ENCODE assay signal across 1 cellular context in the genomic region with DNA sequence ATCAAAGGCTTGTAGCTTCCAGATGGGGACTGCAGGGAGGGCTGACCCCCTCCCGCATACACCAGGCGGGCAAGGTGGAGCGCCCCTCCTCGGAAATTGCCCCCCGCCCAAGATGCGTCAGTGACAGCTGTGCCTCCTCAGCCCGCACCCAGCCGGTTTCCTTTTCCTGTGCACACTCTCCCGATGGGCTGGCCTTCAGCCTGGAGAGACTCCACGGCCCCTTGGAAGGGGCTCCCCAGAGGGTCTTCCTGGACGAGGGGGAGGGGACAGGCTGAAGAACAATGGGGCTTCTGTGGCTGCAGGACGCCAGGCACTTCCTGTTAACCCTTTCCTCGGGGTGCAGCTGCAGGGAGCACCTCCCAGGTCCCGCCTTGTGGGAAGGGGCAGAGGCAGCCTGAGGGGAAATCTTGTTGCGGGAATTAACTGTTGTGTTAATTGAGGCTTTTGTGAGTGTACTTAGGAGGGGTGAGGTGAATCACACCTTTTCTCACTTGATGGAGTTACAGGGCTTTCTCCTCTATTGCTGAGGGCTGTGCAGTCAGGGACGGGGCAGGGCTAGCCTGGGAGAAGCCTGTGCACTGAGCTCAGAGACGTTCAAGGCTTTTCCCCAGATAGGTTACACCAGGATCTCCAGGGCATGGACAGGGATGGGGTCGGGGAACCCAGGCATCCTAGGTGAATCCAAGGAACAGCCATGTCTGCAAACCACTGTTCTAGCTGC.
TF ChIP-seq lines count a peak whose summit lies in the region.

No MANE protein-coding gene starts in this region.

TF ChIP-seq in K562, 482 proteins besides CTCF, POLR2A, EP300 and RAD21 (continued from another document):
- TF ChIP-seq, protein P1, sequence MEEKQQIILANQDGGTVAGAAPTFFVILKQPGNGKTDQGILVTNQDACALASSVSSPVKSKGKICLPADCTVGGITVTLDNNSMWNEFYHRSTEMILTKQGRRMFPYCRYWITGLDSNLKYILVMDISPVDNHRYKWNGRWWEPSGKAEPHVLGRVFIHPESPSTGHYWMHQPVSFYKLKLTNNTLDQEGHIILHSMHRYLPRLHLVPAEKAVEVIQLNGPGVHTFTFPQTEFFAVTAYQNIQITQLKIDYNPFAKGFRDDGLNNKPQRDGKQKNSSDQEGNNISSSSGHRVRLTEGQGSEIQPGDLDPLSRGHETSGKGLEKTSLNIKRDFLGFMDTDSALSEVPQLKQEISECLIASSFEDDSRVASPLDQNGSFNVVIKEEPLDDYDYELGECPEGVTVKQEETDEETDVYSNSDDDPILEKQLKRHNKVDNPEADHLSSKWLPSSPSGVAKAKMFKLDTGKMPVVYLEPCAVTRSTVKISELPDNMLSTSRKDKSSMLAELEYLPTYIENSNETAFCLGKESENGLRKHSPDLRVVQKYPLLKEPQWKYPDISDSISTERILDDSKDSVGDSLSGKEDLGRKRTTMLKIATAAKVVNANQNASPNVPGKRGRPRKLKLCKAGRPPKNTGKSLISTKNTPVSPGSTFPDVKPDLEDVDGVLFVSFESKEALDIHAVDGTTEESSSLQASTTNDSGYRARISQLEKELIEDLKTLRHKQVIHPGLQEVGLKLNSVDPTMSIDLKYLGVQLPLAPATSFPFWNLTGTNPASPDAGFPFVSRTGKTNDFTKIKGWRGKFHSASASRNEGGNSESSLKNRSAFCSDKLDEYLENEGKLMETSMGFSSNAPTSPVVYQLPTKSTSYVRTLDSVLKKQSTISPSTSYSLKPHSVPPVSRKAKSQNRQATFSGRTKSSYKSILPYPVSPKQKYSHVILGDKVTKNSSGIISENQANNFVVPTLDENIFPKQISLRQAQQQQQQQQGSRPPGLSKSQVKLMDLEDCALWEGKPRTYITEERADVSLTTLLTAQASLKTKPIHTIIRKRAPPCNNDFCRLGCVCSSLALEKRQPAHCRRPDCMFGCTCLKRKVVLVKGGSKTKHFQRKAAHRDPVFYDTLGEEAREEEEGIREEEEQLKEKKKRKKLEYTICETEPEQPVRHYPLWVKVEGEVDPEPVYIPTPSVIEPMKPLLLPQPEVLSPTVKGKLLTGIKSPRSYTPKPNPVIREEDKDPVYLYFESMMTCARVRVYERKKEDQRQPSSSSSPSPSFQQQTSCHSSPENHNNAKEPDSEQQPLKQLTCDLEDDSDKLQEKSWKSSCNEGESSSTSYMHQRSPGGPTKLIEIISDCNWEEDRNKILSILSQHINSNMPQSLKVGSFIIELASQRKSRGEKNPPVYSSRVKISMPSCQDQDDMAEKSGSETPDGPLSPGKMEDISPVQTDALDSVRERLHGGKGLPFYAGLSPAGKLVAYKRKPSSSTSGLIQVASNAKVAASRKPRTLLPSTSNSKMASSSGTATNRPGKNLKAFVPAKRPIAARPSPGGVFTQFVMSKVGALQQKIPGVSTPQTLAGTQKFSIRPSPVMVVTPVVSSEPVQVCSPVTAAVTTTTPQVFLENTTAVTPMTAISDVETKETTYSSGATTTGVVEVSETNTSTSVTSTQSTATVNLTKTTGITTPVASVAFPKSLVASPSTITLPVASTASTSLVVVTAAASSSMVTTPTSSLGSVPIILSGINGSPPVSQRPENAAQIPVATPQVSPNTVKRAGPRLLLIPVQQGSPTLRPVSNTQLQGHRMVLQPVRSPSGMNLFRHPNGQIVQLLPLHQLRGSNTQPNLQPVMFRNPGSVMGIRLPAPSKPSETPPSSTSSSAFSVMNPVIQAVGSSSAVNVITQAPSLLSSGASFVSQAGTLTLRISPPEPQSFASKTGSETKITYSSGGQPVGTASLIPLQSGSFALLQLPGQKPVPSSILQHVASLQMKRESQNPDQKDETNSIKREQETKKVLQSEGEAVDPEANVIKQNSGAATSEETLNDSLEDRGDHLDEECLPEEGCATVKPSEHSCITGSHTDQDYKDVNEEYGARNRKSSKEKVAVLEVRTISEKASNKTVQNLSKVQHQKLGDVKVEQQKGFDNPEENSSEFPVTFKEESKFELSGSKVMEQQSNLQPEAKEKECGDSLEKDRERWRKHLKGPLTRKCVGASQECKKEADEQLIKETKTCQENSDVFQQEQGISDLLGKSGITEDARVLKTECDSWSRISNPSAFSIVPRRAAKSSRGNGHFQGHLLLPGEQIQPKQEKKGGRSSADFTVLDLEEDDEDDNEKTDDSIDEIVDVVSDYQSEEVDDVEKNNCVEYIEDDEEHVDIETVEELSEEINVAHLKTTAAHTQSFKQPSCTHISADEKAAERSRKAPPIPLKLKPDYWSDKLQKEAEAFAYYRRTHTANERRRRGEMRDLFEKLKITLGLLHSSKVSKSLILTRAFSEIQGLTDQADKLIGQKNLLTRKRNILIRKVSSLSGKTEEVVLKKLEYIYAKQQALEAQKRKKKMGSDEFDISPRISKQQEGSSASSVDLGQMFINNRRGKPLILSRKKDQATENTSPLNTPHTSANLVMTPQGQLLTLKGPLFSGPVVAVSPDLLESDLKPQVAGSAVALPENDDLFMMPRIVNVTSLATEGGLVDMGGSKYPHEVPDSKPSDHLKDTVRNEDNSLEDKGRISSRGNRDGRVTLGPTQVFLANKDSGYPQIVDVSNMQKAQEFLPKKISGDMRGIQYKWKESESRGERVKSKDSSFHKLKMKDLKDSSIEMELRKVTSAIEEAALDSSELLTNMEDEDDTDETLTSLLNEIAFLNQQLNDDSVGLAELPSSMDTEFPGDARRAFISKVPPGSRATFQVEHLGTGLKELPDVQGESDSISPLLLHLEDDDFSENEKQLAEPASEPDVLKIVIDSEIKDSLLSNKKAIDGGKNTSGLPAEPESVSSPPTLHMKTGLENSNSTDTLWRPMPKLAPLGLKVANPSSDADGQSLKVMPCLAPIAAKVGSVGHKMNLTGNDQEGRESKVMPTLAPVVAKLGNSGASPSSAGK (IDR thresholded peaks at IDR 0.05) = no peak
- no peak for TF ChIP-seq GTF2F1 (IDR thresholded peaks at IDR 0.05; ENCODE audit: low read depth, low read length)
- no peak for TF ChIP-seq NCOA6 (IDR thresholded peaks at IDR 0.05)
- no peak for TF ChIP-seq ZNF140 (CRISPR knock-in tag; IDR thresholded peaks at IDR 0.05)
- TF ChIP-seq POLR3G (IDR thresholded peaks at IDR 0.05; ENCODE audit: extremely low read depth, insufficient read length, insufficient replicate concordance) = no peak
- TF ChIP-seq ZNF143 (CRISPR knock-in tag; IDR thresholded peaks at IDR 0.05) = no peak
- TF ChIP-seq ELF1 (tag; IDR thresholded peaks at IDR 0.05) = peak; percentile 97
- TF ChIP-seq HDGF (IDR thresholded peaks at IDR 0.05) = 0 out of 2 replicates have a peak, but pooled peaks have one; percentile 24
- no peak for TF ChIP-seq NRF1 (conservative IDR thresholded peaks at IDR 0.05 in 1 of 2, IDR thresholded peaks at IDR 0.05 in 1 of 2)
- TF ChIP-seq, protein P2, sequence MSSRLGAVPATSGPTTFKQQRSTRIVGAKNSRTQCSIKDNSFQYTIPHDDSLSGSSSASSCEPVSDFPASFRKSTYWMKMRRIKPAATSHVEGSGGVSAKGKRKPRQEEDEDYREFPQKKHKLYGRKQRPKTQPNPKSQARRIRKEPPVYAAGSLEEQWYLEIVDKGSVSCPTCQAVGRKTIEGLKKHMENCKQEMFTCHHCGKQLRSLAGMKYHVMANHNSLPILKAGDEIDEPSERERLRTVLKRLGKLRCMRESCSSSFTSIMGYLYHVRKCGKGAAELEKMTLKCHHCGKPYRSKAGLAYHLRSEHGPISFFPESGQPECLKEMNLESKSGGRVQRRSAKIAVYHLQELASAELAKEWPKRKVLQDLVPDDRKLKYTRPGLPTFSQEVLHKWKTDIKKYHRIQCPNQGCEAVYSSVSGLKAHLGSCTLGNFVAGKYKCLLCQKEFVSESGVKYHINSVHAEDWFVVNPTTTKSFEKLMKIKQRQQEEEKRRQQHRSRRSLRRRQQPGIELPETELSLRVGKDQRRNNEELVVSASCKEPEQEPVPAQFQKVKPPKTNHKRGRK (tag; IDR thresholded peaks at IDR 0.05) = no peak
- peak; percentile 45 for TF ChIP-seq PHF20 (IDR thresholded peaks at IDR 0.05; ENCODE audit: partially characterized antibody)
- TF ChIP-seq MCM3 (IDR thresholded peaks at IDR 0.05) = no peak
- TF ChIP-seq ZFP36 (IDR thresholded peaks at IDR 0.05; ENCODE audit: low read depth, low read length, partially characterized antibody) = no peak
- no peak for TF ChIP-seq ZC3H8 (IDR thresholded peaks at IDR 0.05)
- peak; percentile 36; the same call in 1 of the 2 replicates for TF ChIP-seq TAF7 (tag; IDR thresholded peaks at IDR 0.05)
- TF ChIP-seq CC2D1A (IDR thresholded peaks at IDR 0.05) = no peak
- TF ChIP-seq, protein P3, sequence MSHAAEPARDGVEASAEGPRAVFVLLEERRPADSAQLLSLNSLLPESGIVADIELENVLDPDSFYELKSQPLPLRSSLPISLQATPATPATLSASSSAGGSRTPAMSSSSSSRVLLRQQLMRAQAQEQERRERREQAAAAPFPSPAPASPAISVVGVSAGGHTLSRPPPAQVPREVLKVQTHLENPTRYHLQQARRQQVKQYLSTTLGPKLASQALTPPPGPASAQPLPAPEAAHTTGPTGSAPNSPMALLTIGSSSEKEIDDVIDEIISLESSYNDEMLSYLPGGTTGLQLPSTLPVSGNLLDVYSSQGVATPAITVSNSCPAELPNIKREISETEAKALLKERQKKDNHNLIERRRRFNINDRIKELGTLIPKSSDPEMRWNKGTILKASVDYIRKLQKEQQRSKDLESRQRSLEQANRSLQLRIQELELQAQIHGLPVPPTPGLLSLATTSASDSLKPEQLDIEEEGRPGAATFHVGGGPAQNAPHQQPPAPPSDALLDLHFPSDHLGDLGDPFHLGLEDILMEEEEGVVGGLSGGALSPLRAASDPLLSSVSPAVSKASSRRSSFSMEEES (CRISPR knock-in tag; IDR thresholded peaks at IDR 0.05) = no peak
- TF ChIP-seq, protein P4, sequence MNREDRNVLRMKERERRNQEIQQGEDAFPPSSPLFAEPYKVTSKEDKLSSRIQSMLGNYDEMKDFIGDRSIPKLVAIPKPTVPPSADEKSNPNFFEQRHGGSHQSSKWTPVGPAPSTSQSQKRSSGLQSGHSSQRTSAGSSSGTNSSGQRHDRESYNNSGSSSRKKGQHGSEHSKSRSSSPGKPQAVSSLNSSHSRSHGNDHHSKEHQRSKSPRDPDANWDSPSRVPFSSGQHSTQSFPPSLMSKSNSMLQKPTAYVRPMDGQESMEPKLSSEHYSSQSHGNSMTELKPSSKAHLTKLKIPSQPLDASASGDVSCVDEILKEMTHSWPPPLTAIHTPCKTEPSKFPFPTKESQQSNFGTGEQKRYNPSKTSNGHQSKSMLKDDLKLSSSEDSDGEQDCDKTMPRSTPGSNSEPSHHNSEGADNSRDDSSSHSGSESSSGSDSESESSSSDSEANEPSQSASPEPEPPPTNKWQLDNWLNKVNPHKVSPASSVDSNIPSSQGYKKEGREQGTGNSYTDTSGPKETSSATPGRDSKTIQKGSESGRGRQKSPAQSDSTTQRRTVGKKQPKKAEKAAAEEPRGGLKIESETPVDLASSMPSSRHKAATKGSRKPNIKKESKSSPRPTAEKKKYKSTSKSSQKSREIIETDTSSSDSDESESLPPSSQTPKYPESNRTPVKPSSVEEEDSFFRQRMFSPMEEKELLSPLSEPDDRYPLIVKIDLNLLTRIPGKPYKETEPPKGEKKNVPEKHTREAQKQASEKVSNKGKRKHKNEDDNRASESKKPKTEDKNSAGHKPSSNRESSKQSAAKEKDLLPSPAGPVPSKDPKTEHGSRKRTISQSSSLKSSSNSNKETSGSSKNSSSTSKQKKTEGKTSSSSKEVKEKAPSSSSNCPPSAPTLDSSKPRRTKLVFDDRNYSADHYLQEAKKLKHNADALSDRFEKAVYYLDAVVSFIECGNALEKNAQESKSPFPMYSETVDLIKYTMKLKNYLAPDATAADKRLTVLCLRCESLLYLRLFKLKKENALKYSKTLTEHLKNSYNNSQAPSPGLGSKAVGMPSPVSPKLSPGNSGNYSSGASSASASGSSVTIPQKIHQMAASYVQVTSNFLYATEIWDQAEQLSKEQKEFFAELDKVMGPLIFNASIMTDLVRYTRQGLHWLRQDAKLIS (CRISPR knock-in tag; IDR thresholded peaks at IDR 0.05) = no peak
- TF ChIP-seq POLR2AphosphoS5 (IDR thresholded peaks at IDR 0.05; ENCODE audit: control insufficient read depth, insufficient read depth, low read depth, low read length) = no peak
- TF ChIP-seq, protein P5, sequence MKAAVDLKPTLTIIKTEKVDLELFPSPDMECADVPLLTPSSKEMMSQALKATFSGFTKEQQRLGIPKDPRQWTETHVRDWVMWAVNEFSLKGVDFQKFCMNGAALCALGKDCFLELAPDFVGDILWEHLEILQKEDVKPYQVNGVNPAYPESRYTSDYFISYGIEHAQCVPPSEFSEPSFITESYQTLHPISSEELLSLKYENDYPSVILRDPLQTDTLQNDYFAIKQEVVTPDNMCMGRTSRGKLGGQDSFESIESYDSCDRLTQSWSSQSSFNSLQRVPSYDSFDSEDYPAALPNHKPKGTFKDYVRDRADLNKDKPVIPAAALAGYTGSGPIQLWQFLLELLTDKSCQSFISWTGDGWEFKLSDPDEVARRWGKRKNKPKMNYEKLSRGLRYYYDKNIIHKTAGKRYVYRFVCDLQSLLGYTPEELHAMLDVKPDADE (conservative IDR thresholded peaks at IDR 0.05; ENCODE audit: control insufficient read depth, low read depth, low read length) = no peak
- no peak for TF ChIP-seq SETDB1 (IDR thresholded peaks at IDR 0.05; ENCODE audit: low read length)
- TF ChIP-seq MYNN (IDR thresholded peaks at IDR 0.05) = no peak
- TF ChIP-seq MYNN (CRISPR knock-in tag; IDR thresholded peaks at IDR 0.05) = no peak
- no peak for TF ChIP-seq BRD9 (IDR thresholded peaks at IDR 0.05; ENCODE audit: low read depth, partially characterized antibody)
- no peak for TF ChIP-seq WHSC1 (IDR thresholded peaks at IDR 0.05; ENCODE audit: low read length)
- no peak for TF ChIP-seq RFX1 (IDR thresholded peaks at IDR 0.05)
- TF ChIP-seq, protein P6, sequence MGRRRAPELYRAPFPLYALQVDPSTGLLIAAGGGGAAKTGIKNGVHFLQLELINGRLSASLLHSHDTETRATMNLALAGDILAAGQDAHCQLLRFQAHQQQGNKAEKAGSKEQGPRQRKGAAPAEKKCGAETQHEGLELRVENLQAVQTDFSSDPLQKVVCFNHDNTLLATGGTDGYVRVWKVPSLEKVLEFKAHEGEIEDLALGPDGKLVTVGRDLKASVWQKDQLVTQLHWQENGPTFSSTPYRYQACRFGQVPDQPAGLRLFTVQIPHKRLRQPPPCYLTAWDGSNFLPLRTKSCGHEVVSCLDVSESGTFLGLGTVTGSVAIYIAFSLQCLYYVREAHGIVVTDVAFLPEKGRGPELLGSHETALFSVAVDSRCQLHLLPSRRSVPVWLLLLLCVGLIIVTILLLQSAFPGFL (CRISPR knock-in tag; IDR thresholded peaks at IDR 0.05) = no peak
- TF ChIP-seq KHSRP (IDR thresholded peaks at IDR 0.05) = no peak
- TF ChIP-seq, protein P7, sequence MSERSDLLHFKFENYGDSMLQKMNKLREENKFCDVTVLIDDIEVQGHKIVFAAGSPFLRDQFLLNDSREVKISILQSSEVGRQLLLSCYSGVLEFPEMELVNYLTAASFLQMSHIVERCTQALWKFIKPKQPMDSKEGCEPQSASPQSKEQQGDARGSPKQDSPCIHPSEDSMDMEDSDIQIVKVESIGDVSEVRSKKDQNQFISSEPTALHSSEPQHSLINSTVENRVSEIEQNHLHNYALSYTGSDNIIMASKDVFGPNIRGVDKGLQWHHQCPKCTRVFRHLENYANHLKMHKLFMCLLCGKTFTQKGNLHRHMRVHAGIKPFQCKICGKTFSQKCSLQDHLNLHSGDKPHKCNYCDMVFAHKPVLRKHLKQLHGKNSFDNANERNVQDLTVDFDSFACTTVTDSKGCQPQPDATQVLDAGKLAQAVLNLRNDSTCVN (CRISPR knock-in tag; IDR thresholded peaks at IDR 0.05) = 0 out of 2 replicates have a peak, but pooled peaks have one; percentile 27
- TF ChIP-seq GATAD2B (IDR thresholded peaks at IDR 0.05; ENCODE audit: borderline replicate concordance) = peak; percentile 38; the same call in 1 of the 2 replicates
- peak; percentile 19; the same call in 1 of the 2 replicates for TF ChIP-seq EGR1 (conservative IDR thresholded peaks at IDR 0.05)
